In the genomic region with DNA sequence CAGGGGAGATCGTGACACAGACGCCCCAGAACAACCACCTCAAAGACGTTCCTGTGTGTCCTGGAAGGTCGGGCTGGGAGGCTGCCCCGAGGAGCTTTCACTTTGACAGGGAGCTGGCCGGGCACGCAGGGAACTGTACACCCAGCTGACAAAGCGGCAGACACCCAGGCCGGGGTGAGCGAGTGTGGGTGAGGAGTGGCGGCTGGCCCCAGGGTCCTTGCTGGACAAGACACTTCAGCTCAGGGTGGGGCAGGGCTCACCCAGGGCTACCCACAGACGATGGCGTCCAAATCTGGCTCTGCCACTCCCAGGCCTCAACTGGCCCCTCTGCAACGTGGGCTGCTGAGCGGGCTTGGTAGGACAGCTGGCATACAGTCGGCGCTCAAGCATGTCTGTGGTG, we compare ENCODE assay signal across 24 cellular contexts. TPM values are rescaled to one million over a fixed set of nuclear protein-coding genes. Genes with fewer than 3 reads are reported as not detected.
"Had no signal": no experiment of that assay in that cellular context is flagged by ENCODE, and none has a peak within 500 bp of the region (broad histone marks: within the 10 kb centered on the region; RNA-seq: fewer than 3 reads in every experiment).

No MANE protein-coding gene starts in this region.

- H3K4me2 ChIP-seq: smooth muscle cell had no signal

- DNase-seq: activated CD4-positive, alpha-beta memory T cell treated with anti-CD3 and anti-CD28 coated beads for 36 hours; activated CD4-positive, alpha-beta T cell treated with anti-CD3 and anti-CD28 coated beads for 36 hours; activated gamma-delta T cell treated with Interleukin-2 at 50 U/mL for 16 hours; activated T-cell treated with anti-CD3 and anti-CD28 coated beads for 4 hours; amygdala; body of pancreas; dorsolateral prefrontal cortex; erythroblast; heart left ventricle; kidney glomerular epithelial cell; mesenchymal stem cell; naive thymus-derived CD8-positive, alpha-beta T cell; ovary; right cardiac atrium; stimulated activated CD4-positive, alpha-beta T cell treated with anti-CD3 and anti-CD28 coated beads, Interleukin-4, amount 100 ng/mL, for 24 hours; upper lobe of right lung had no signal

- H3K27me3 ChIP-seq: body of pancreas, dorsolateral prefrontal cortex, gastroesophageal sphincter, ovary, upper lobe of right lung had no signal

- H3K9me3 ChIP-seq: body of pancreas, gastroesophageal sphincter, heart left ventricle, ovary, psoas muscle, thoracic aorta, upper lobe of right lung had no signal

- H3K27ac ChIP-seq: body of pancreas, heart left ventricle, psoas muscle, thoracic aorta, upper lobe of right lung had no signal

- ATAC-seq: activated CD4-positive, alpha-beta T cell treated with anti-CD3 and anti-CD28 coated beads for 36 hours; body of pancreas; gastroesophageal sphincter; heart left ventricle; naive thymus-derived CD8-positive, alpha-beta T cell; psoas muscle; right cardiac atrium; stimulated activated effector memory CD8-positive, alpha-beta T cell treated with anti-CD3 and anti-CD28 coated beads, Interleukin-12 subunit alpha, Interleukin-12 subunit beta, amount 100 ng/mL, for 72 hours; upper lobe of right lung had no signal

- H3K4me3 ChIP-seq: body of pancreas, dorsolateral prefrontal cortex, gastroesophageal sphincter, heart left ventricle, ovary, psoas muscle, smooth muscle cell, thoracic aorta, upper lobe of right lung had no signal

- H3K36me3 ChIP-seq: ovary had no signal

RNA-seq across cellular contexts. Expression of gene FGF22, which starts 2.0 kb away (rescaled TPM):
- total RNA-seq: activated CD4-positive, alpha-beta T cell treated with anti-CD3 and anti-CD28 coated beads for 36 hours; activated T-helper 1 cell treated with anti-CD3 and anti-CD28 coated beads, Interleukin-12 subunit alpha, Interleukin-12 subunit beta, Interleukin-2, Interleukin-4 antibody, amounts not matched to agents 30 ng/mL and 10 ng/mL and 1 ng/mL, durations not matched to agents 14 hours and 24 hours and 36 hours; body of pancreas; smooth muscle cell; T-helper 2 cell treated with Interferon-gamma antibody and Interleukin-4, amounts not matched to agents 100 ng/mL and 5 ng/mL, for 36 hours had no signal
- polyA plus RNA-seq: liver; naive thymus-derived CD8-positive, alpha-beta T cell had no signal

RNA-seq across cellular contexts. Expression of gene HCN2, which starts 52.0 kb away (rescaled TPM):
- total RNA-seq: thoracic aorta had no signal
